In the genomic region with DNA sequence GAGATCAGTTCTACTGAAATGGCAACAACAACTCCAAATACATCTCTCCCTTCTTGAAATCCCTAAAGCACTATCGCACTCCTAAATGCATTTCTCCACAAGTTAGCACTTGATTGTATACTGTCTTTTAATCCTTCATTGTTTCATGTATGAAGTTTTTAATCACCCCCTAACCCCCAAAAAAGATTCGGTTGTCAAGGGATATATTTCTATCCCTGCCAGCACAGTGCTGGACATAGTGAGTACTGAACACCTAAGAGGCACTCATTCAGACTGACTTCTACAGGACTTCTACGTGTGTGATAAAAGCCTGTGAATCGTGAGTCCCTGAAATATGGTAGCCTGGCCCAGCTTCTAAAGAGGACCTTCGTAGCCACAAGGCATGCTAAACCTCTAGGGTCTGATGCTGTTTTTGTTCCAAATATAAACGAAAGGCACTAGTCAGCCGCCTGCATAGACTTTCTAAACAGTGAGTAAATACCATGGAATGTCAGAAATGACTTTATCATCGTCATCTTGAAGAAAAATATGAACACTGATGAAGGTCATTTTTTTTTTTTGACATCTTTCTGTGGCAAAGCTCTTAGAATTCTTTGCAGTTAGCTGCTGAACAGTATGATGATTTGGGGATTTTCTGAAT, we compare ENCODE assay signal across 16 cellular contexts. TPM values are rescaled to one million over a fixed set of nuclear protein-coding genes. Genes with fewer than 3 reads are reported as not detected.
DNase-seq lines count a peak whose midpoint lies in the region; FAIRE-seq and TF ChIP-seq lines count a peak whose summit lies in the region.
"Had no signal": no experiment of that assay in that cellular context is flagged by ENCODE, and none has a peak within 500 bp of the region (broad histone marks: within the 10 kb centered on the region; RNA-seq: fewer than 3 reads in every experiment).

No MANE protein-coding gene starts in this region.

- no peak for FAIRE-seq in RCC 7860 (lab: Jason Lieb, UNC)
- peak; percentile 83 for FAIRE-seq in endothelial cell of umbilical vein (lab: Jason Lieb, UNC)
- FAIRE-seq: pancreas had no signal

- H3K4me3 ChIP-seq in AG10803 (ENCODE audit: low read length) (no peak overlapping the region), endothelial cell of umbilical vein (replicated peaks in 1 of 3; ENCODE audit: insufficient read depth in 1 of 3, low read depth in 1 of 3, low read length in 3 of 3) (no peak overlapping the region), trophoblast cell (ENCODE audit: low read depth, low read length) (no peak overlapping the region)
- H3K4me3 ChIP-seq: BLaER1 treated with 17β-estradiol and CSF1 and Interleukin-3, amounts not matched to agents 10 nM and 100 nM; colonic mucosa; HAP-1; pancreas; thyroid gland had no signal

- no peak overlapping the region for H4K12ac ChIP-seq in trophoblast cell (ENCODE audit: low read depth, low read length)

- no peak overlapping the region for H2BK5ac ChIP-seq in trophoblast cell (ENCODE audit: low read depth, low read length, poor library complexity)

- no peak for TF ChIP-seq POLR2A in endothelial cell of umbilical vein (IDR thresholded peaks at IDR 0.05; ENCODE audit: low read depth, low read length)

- H4K8ac ChIP-seq in trophoblast cell (ENCODE audit: low read depth, low read length): no peak overlapping the region

- no peaks in the 10 kb centered on the region for H3K4me1 Mint-ChIP-seq in CD14-positive monocyte
- H3K4me1 Mint-ChIP-seq: immature natural killer cell, mesothelial cell of epicardium had no signal

- H3K27ac ChIP-seq in endothelial cell of umbilical vein (ENCODE audit: insufficient read depth, low read depth, low read length) (peak overlapping the region; percentile 58), trophoblast cell (ENCODE audit: low read depth, low read length) (no peak overlapping the region)
- H3K27ac ChIP-seq: BLaER1 treated with 17β-estradiol and CSF1 and Interleukin-3, amounts not matched to agents 10 nM and 100 nM; pancreas; thyroid gland had no signal

- no peak overlapping the region for H3K18ac ChIP-seq in trophoblast cell (ENCODE audit: low read length)

- H3K9ac ChIP-seq in endothelial cell of umbilical vein (replicated peaks; ENCODE audit: extremely low read depth, insufficient read depth, low read length) (no peak overlapping the region), trophoblast cell (ENCODE audit: low read length) (no peak overlapping the region)
- H3K9ac ChIP-seq: BLaER1 treated with 17β-estradiol and CSF1 and Interleukin-3, amounts not matched to agents 10 nM and 100 nM had no signal

- H4K20me1 ChIP-seq in endothelial cell of umbilical vein (replicated peaks; ENCODE audit: control insufficient read depth, extremely low read depth, insufficient read depth, low read length): no peaks in the 10 kb centered on the region

- peaks cover 19 to 41% of the 10 kb centered on the region in 2 experiments for H3K36me3 ChIP-seq in endothelial cell of umbilical vein (ENCODE audit: control insufficient read depth in 2 of 2, extremely low read depth in 1 of 2, insufficient read depth in 2 of 2, low read length in 2 of 2)
- peaks cover 26 to 52% of the 10 kb centered on the region in 2 experiments for H3K36me3 ChIP-seq in trophoblast cell (ENCODE audit: control insufficient read depth in 1 of 2, insufficient read depth in 2 of 2, low read length in 2 of 2)

- intact Hi-C loops in endothelial cell of umbilical vein (cut with micrococcal nuclease) (no loop called here), CD14-positive monocyte (cut with micrococcal nuclease) (no loop called here)

- dilution Hi-C loops in endothelial cell of umbilical vein (cut with MboI; ENCODE audit: extremely low pct_ligation_motif_present, low sequenced_read_pairs): no loop called here

- peaks cover 9% of the 10 kb centered on the region for H3K4me1 ChIP-seq in endothelial cell of umbilical vein (ENCODE audit: control insufficient read depth, extremely low read depth, insufficient read depth, low read length)
- H3K4me1 ChIP-seq in trophoblast cell (ENCODE audit: control insufficient read depth in 1 of 2, insufficient read depth in 2 of 2, low read length in 2 of 2): no peaks in the 10 kb centered on the region
- H3K4me1 ChIP-seq: HAP-1, thyroid gland had no signal

- no peak overlapping the region for H4K91ac ChIP-seq in trophoblast cell (ENCODE audit: low read depth, low read length)

- H2AK5ac ChIP-seq in trophoblast cell (ENCODE audit: low read length): no peak overlapping the region

- no CpG with 5 or more reads among the region's 8 CpGs for WGBS in trophoblast cell (ENCODE audit: extremely low coverage, insufficient coverage, insufficient read length)

- no TSS peak for BruUV-seq in endothelial cell of umbilical vein (replicated peaks; lab: Mats Ljungman, UMichigan)

- H3K4ac ChIP-seq in trophoblast cell (ENCODE audit: low read depth, low read length): no peak overlapping the region

- no peaks in the 10 kb centered on the region for H3K9me1 ChIP-seq in endothelial cell of umbilical vein (replicated peaks; ENCODE audit: control insufficient read depth, extremely low read depth, insufficient read depth, low read length)

- H2BK120ac ChIP-seq in trophoblast cell (ENCODE audit: insufficient read depth, low read length, poor library complexity): no peak overlapping the region

- H3K9me3 ChIP-seq in endothelial cell of umbilical vein (replicated peaks; ENCODE audit: control insufficient read depth, insufficient read depth, low read length): no peaks in the 10 kb centered on the region
- no peaks in the 10 kb centered on the region for H3K9me3 ChIP-seq in trophoblast cell (ENCODE audit: insufficient read depth, low read depth, low read length)
- H3K9me3 ChIP-seq: BLaER1 treated with 17β-estradiol and CSF1 and Interleukin-3, amounts not matched to agents 10 nM and 100 nM; colonic mucosa; HAP-1; pancreas; thyroid gland had no signal

- H3K4me2 ChIP-seq in endothelial cell of umbilical vein (ENCODE audit: insufficient read depth, low read length) (no peak overlapping the region), trophoblast cell (ENCODE audit: low read length) (no peak overlapping the region)
- H3K4me2 ChIP-seq: BLaER1 treated with 17β-estradiol and CSF1 and Interleukin-3, amounts not matched to agents 10 nM and 100 nM had no signal

- no peak overlapping the region for H3K23ac ChIP-seq in trophoblast cell (ENCODE audit: low read length)

- peaks cover 72 to 85% of the 10 kb centered on the region in 2 donors for H3K36me3 Mint-ChIP-seq in CD14-positive monocyte

- no peaks in the 10 kb centered on the region for H3K79me1 ChIP-seq in trophoblast cell (ENCODE audit: low read length)

- H3K79me2 ChIP-seq in endothelial cell of umbilical vein (ENCODE audit: control insufficient read depth, insufficient read depth, low read length) (no peaks in the 10 kb centered on the region), trophoblast cell (ENCODE audit: control insufficient read depth, insufficient read depth, low read length, poor library complexity) (no peaks in the 10 kb centered on the region)

- POLR2A ChIA-PET in endothelial cell of umbilical vein (lab: Charles Lee): no interaction called here

- no peak overlapping the region for H3K4me3 Mint-ChIP-seq in CD14-positive monocyte
- H3K4me3 Mint-ChIP-seq: immature natural killer cell, mesothelial cell of epicardium had no signal

- no peaks in the 10 kb centered on the region for H3K27me3 ChIP-seq in endothelial cell of umbilical vein (ENCODE audit: control insufficient read depth in 2 of 2, insufficient read depth in 2 of 2, low read length in 2 of 2)
- no peaks in the 10 kb centered on the region for H3K27me3 ChIP-seq in trophoblast cell (ENCODE audit: insufficient read depth, low read length)
- H3K27me3 ChIP-seq: BLaER1 treated with 17β-estradiol and CSF1 and Interleukin-3, amounts not matched to agents 10 nM and 100 nM; colonic mucosa; pancreas; thyroid gland had no signal

- no peaks in the 10 kb centered on the region for H3K9me3 Mint-ChIP-seq in CD14-positive monocyte
- H3K9me3 Mint-ChIP-seq: activated naive CD4-positive, alpha-beta T cell treated with anti-CD3 and anti-CD28 coated beads, Interleukin-2, amount 50 U/mL, for 72 hours; immature natural killer cell had no signal

- CTCF ChIA-PET in endothelial cell of umbilical vein (lab: Charles Lee): interaction anchor here (0.6 to 0.9 kb wide), 2 partner anchors 18 to 19 kb away, joined by 3 read pairs; no protein-coding TSS in a partner anchor

- H3K27ac Mint-ChIP-seq in CD14-positive monocyte: no peak overlapping the region
- H3K27ac Mint-ChIP-seq: activated naive CD4-positive, alpha-beta T cell treated with anti-CD3 and anti-CD28 coated beads, Interleukin-2, amount 50 U/mL, for 72 hours; mesothelial cell of epicardium had no signal

- no peak overlapping the region for H3K14ac ChIP-seq in trophoblast cell (ENCODE audit: low read length)

- DNase-seq in AG10803 (ENCODE audit: low read depth): peak; percentile 88
- DNase-seq in RCC 7860 (ENCODE audit: low spot score): peak; percentile 22
- peak; percentile 46 for DNase-seq in endothelial cell of umbilical vein (ENCODE audit: low read depth, low spot score)
- peak; percentile 55 to 93 for DNase-seq in trophoblast cell
- DNase-seq in CD14-positive monocyte (ENCODE audit: low spot score): no peak
- DNase-seq in DMS79 treated with DMSO at 0.1 percent for 48 hours (lab: John Stamatoyannopoulos, UW): no peak
- DNase-seq in COR-L47 (lab: John Stamatoyannopoulos, UW): no peak
- no peak for DNase-seq in DMS53 treated with DMSO at 0.1 percent for 48 hours (lab: John Stamatoyannopoulos, UW; ENCODE audit: unreplicated experiment)
- DNase-seq: colonic mucosa, immature natural killer cell, pancreas, thyroid gland had no signal

- peaks cover 0 to 2% (median 1%) of the 10 kb centered on the region in 3 donors for H3K27me3 Mint-ChIP-seq in CD14-positive monocyte (ENCODE audit: low read depth in 3 of 3)

- no peak overlapping the region for H2AFZ ChIP-seq in endothelial cell of umbilical vein (ENCODE audit: low read depth, low read length)
- H2AFZ ChIP-seq in trophoblast cell (ENCODE audit: insufficient read depth, low read length, poor library complexity): no peak overlapping the region

- no peak for TF ChIP-seq CTCF in AG10803 (conservative IDR thresholded peaks at IDR 0.05; ENCODE audit: low read length)
- no peak for TF ChIP-seq CTCF in endothelial cell of umbilical vein (IDR thresholded peaks at IDR 0.05; ENCODE audit: extremely low read depth in 1 of 2, insufficient read depth in 1 of 2, low read depth in 1 of 2, low read length in 2 of 2)
- TF ChIP-seq CTCF in CD14-positive monocyte (IDR thresholded peaks at IDR 0.05): no peak

- no peak overlapping the region for H2BK12ac ChIP-seq in trophoblast cell (ENCODE audit: low read length)

RNA-seq across cellular contexts. Expression of gene ZSCAN21, which starts 14.6 kb away (rescaled TPM):
- total RNA-seq in endothelial cell of umbilical vein: 7.4 and 7.7 TPM in 2 replicates
- polyA plus RNA-seq in endothelial cell of umbilical vein (6.5 and 7.7 TPM in 2 replicates), CD14-positive monocyte (1 to 10 TPM; 1.5 to 4.6 TPM)
- 10.3 and 11.9 TPM in 2 replicates for polyA plus RNA-seq in endothelial cell of umbilical vein (2011; cell fraction: cytosol; rRNA removed)
- polyA plus RNA-seq in endothelial cell of umbilical vein (2011; cell fraction: nucleus; rRNA removed): 8.7 and 9.3 TPM in 2 replicates
- 6.7 and 7.0 TPM in 2 replicates for polyA plus RNA-seq in endothelial cell of umbilical vein (2012)
- polyA minus RNA-seq in endothelial cell of umbilical vein: 6.2 and 7.1 TPM in 2 replicates
- polyA minus RNA-seq in endothelial cell of umbilical vein (2011; cell fraction: cytosol; rRNA and poly(A)+ RNA removed): 2.5 TPM
- polyA minus RNA-seq in endothelial cell of umbilical vein (2011; cell fraction: nucleus; rRNA and poly(A)+ RNA removed): 3.0 and 3.6 TPM in 2 replicates
- polyA plus RNA-seq in trophoblast cell (2013): 12.9 and 13.0 TPM in 2 replicates

RNA-seq across cellular contexts. Expression of gene ZKSCAN1, which starts 19.6 kb away (rescaled TPM):
- 52.8 and 57.8 TPM in 2 replicates for total RNA-seq in endothelial cell of umbilical vein
- polyA plus RNA-seq in endothelial cell of umbilical vein (9.4 and 12.3 TPM in 2 replicates), CD14-positive monocyte (10 to 100 TPM; 10.7 to 24.3 TPM)
- polyA plus RNA-seq in endothelial cell of umbilical vein (2011; cell fraction: cytosol; rRNA removed): 12.5 and 15.6 TPM in 2 replicates
- 27.3 and 33.3 TPM in 2 replicates for polyA plus RNA-seq in endothelial cell of umbilical vein (2011; cell fraction: nucleus; rRNA removed)
- polyA plus RNA-seq in endothelial cell of umbilical vein (2012): 17.6 and 19.8 TPM in 2 replicates
- polyA minus RNA-seq in endothelial cell of umbilical vein: 73.9 and 105 TPM in 2 replicates
- polyA minus RNA-seq in endothelial cell of umbilical vein (2011; cell fraction: cytosol; rRNA and poly(A)+ RNA removed): 18.9 TPM
- 20.2 and 27.3 TPM in 2 replicates for polyA minus RNA-seq in endothelial cell of umbilical vein (2011; cell fraction: nucleus; rRNA and poly(A)+ RNA removed)
- polyA plus RNA-seq in trophoblast cell (2013): 17.3 and 18.4 TPM in 2 replicates

RNA-seq across cellular contexts. Expression of gene ZNF3, which starts 46.5 kb away (rescaled TPM):
- 30.9 and 31.1 TPM in 2 replicates for total RNA-seq in endothelial cell of umbilical vein
- 20.1 and 21.8 TPM in 2 replicates for polyA plus RNA-seq in endothelial cell of umbilical vein
- 16.4 and 18.1 TPM in 2 replicates for polyA plus RNA-seq in endothelial cell of umbilical vein (2011; cell fraction: cytosol; rRNA removed)
- polyA plus RNA-seq in endothelial cell of umbilical vein (2011; cell fraction: nucleus; rRNA removed): 92.5 and 96.6 TPM in 2 replicates
- 16.4 and 21.6 TPM in 2 replicates for polyA plus RNA-seq in endothelial cell of umbilical vein (2012)
- polyA minus RNA-seq in endothelial cell of umbilical vein: 44.7 and 59.7 TPM in 2 replicates
- polyA minus RNA-seq in endothelial cell of umbilical vein (2011; cell fraction: cytosol; rRNA and poly(A)+ RNA removed): 8.2 TPM
- 57.9 and 89.1 TPM in 2 replicates for polyA minus RNA-seq in endothelial cell of umbilical vein (2011; cell fraction: nucleus; rRNA and poly(A)+ RNA removed)
- polyA plus RNA-seq in trophoblast cell (2013): 31.8 and 35.0 TPM in 2 replicates
- polyA plus RNA-seq in CD14-positive monocyte: 1 to 10 TPM; 7.1 to 8.9 TPM

RNA-seq across cellular contexts. Expression of gene COPS6, which starts 53.8 kb away (rescaled TPM):
- total RNA-seq in endothelial cell of umbilical vein: 168 and 188 TPM in 2 replicates
- polyA plus RNA-seq in endothelial cell of umbilical vein: 251 and 268 TPM in 2 replicates
- polyA plus RNA-seq in endothelial cell of umbilical vein (2011; cell fraction: cytosol; rRNA removed): 257 and 331 TPM in 2 replicates
- 152 and 181 TPM in 2 replicates for polyA plus RNA-seq in endothelial cell of umbilical vein (2011; cell fraction: nucleus; rRNA removed)
- polyA plus RNA-seq in endothelial cell of umbilical vein (2012): 169 and 251 TPM in 2 replicates
- 230 and 233 TPM in 2 replicates for polyA minus RNA-seq in endothelial cell of umbilical vein
- 122 TPM for polyA minus RNA-seq in endothelial cell of umbilical vein (2011; cell fraction: cytosol; rRNA and poly(A)+ RNA removed)
- 46.3 and 64.6 TPM in 2 replicates for polyA minus RNA-seq in endothelial cell of umbilical vein (2011; cell fraction: nucleus; rRNA and poly(A)+ RNA removed)
- 71.8 and 73.0 TPM in 2 replicates for polyA plus RNA-seq in trophoblast cell (2013)
- polyA plus RNA-seq in CD14-positive monocyte: 100 to 1,000 TPM; 109 to 119 TPM

RNA-seq across cellular contexts. Expression of gene AZGP1, which starts 59.2 kb away (rescaled TPM):
- total RNA-seq in endothelial cell of umbilical vein: not detected in 2 replicates
- not detected in 2 replicates for polyA plus RNA-seq in endothelial cell of umbilical vein
- polyA plus RNA-seq in endothelial cell of umbilical vein (2011; cell fraction: cytosol; rRNA removed): not detected in 2 replicates
- not detected in 2 replicates for polyA plus RNA-seq in endothelial cell of umbilical vein (2011; cell fraction: nucleus; rRNA removed)
- not detected in 2 replicates for polyA plus RNA-seq in endothelial cell of umbilical vein (2012)
- polyA minus RNA-seq in endothelial cell of umbilical vein: not detected in 2 replicates
- polyA minus RNA-seq in endothelial cell of umbilical vein (2011; cell fraction: cytosol; rRNA and poly(A)+ RNA removed): not detected
- polyA minus RNA-seq in endothelial cell of umbilical vein (2011; cell fraction: nucleus; rRNA and poly(A)+ RNA removed): not detected in 2 replicates
- polyA plus RNA-seq in trophoblast cell (2013): not detected in 2 replicates
- not detected for polyA plus RNA-seq in CD14-positive monocyte
- polyA plus RNA-seq: immature natural killer cell had no signal

Comparison
In these comparisons a context has a peak if more than half of its experiments do, and no peak if none do; other contexts are left out.
1. DNase-seq: peak in AG10803 (single experiment), RCC 7860 (single experiment), endothelial cell of umbilical vein (single experiment) and trophoblast cell (2 of 2); none in CD14-positive monocyte (single experiment), DMS79 treated with DMSO at 0.1 percent for 48 hours (single experiment), COR-L47 (single experiment) and DMS53 treated with DMSO at 0.1 percent for 48 hours (single experiment).